ENCODE assay signal across 18 cellular contexts in the genomic region with DNA sequence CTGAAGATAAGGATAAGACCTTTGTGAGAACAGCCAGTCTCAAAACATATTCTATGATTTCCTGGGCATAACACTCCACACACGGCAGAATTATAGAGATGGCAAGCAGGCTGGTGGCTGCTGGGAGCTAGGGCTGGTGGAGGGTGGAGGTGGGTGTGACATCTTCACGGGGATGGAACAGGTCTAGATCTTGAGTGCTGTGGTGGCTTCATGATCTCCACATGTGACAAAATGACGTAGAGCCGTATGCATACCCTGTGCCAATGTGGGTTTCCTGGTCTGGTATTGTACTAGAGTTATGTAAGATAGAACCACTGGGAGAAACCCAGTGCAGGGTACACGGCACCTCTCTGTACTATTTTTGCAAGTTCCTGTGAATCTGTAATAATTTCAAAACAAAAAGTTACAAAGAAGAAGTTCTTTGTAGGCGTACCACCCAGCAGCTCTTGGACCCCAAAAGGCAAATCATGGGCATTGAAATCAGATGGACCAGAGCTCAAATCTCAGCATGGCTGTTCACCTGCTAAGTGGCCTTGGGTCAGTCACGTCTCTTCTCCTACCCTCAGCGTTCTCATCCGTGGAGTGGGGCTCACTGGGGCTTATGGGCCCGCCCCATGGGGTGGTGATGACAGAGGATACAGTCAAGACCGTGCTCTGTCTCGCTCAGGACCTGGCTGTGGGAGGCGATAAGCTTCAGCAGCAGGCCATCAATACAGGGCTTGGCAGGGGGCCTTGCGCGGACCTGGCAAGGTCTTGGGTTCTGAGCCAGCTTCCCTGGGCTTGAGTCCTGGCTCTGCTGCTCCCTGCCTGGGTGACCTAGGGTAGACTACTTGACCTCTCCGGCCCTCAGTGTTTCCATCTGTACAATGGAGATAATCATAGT.
DNase-seq lines count a peak whose midpoint lies in the region; ATAC-seq and TF ChIP-seq lines count a peak whose summit lies in the region.
"Had no signal": no experiment of that assay in that cellular context is flagged by ENCODE, and none has a peak within 500 bp of the region (broad histone marks: within the 10 kb centered on the region; RNA-seq: fewer than 3 reads in every experiment).

No MANE protein-coding gene starts in this region.

- DNase-seq in BE2C (peak; percentile 7), islet precursor cell (peak; percentile 37), retina (peak; percentile 0), GM20000 (ENCODE audit: low spot score) (no peak), NCI-H1105 (lab: John Stamatoyannopoulos, UW) (no peak)
- peak; percentile 42 for DNase-seq in activated CD8-positive, alpha-beta memory T cell treated with anti-CD3 and anti-CD28 coated beads for 24 hours
- DNase-seq: activated naive CD8-positive, alpha-beta T cell treated with anti-CD3 and anti-CD28 coated beads for 36 hours; body of pancreas; left ventricle myocardium superior; NCI-H1436 treated with DMSO at 0.1 percent for 48 hours; NCI-H2227 treated with DMSO at 0.1 percent for 48 hours had no signal

- ATAC-seq in GM18907 (IDR thresholded peaks at IDR 0.05; ENCODE audit: unreplicated experiment): no peak
- no peak for ATAC-seq in HG02642 (IDR thresholded peaks at IDR 0.05; ENCODE audit: poor library complexity, unreplicated experiment)
- ATAC-seq: body of pancreas, esophagus mucosa, gastroesophageal sphincter, left ventricle myocardium superior, pancreas had no signal

- H3K4me1 ChIP-seq in BE2C: peaks cover 40% of the 10 kb centered on the region
- H3K4me1 ChIP-seq: body of pancreas, gastroesophageal sphincter, pancreas had no signal

- no peaks in the 10 kb centered on the region for H3K36me3 ChIP-seq in BE2C
- H3K36me3 ChIP-seq: gastroesophageal sphincter, pancreas, thoracic aorta had no signal

- no peak overlapping the region for H3K4me3 ChIP-seq in BE2C (ENCODE audit: low read depth, low read length)
- H3K4me3 ChIP-seq: body of pancreas, gastroesophageal sphincter, pancreas, skin epidermis, thoracic aorta had no signal

- H3K27me3 ChIP-seq in BE2C: no peaks in the 10 kb centered on the region
- H3K27me3 ChIP-seq: body of pancreas had no signal

- no peaks in the 10 kb centered on the region for H3K9me3 ChIP-seq in BE2C
- H3K9me3 ChIP-seq: body of pancreas, pancreas, thoracic aorta had no signal

- TF ChIP-seq CTCF in BE2C (IDR thresholded peaks at IDR 0.05; ENCODE audit: low read depth, low read length): no peak
- TF ChIP-seq CTCF in GM20000 (IDR thresholded peaks at IDR 0.05; ENCODE audit: extremely low read depth, missing control alignments): no peak

Comparison
In these comparisons a context has a peak if more than half of its experiments do, and no peak if none do; other contexts are left out.
1. DNase-seq: peak in BE2C (single experiment), activated CD8-positive, alpha-beta memory T cell treated with anti-CD3 and anti-CD28 coated beads for 24 hours (single experiment), islet precursor cell (single experiment) and retina (single experiment); none in GM20000 (single experiment) and NCI-H1105 (single experiment).